ENCODE assay signal across 9 cellular contexts in genomic region chr17:78144736-78145641, GRCh38. TPM values are rescaled to one million over a fixed set of nuclear protein-coding genes. Genes with fewer than 3 reads are reported as not detected.
DNase-seq lines count a peak whose midpoint lies in the region; ATAC-seq, FAIRE-seq and TF ChIP-seq lines count a peak whose summit lies in the region.
"Had no signal": no experiment of that assay in that cellular context is flagged by ENCODE, and none has a peak within 500 bp of the region (broad histone marks: within the 10 kb centered on the region; RNA-seq: fewer than 3 reads in every experiment).

No MANE protein-coding gene starts in this region.

- H3K36me3 ChIP-seq in NT2/D1 (ENCODE audit: insufficient read depth, insufficient read length, low read length) (no peaks in the 10 kb centered on the region), small intestine (ENCODE audit: control insufficient read depth in 2 of 2, insufficient read depth in 2 of 2, low read length in 2 of 2) (peaks cover 0 to 2% of the 10 kb centered on the region in 2 donors)

- peak overlapping the region; percentile 32 to 73 for H3K27ac ChIP-seq in small intestine (ENCODE audit: low read depth in 1 of 2, low read length in 1 of 2)

- TF ChIP-seq CTCF in fibroblast of villous mesenchyme (IDR thresholded peaks at IDR 0.05; ENCODE audit: insufficient read depth, low read depth, low read length): no peak

- no peak for ATAC-seq in GM18858 (IDR thresholded peaks at IDR 0.05; ENCODE audit: unreplicated experiment)
- ATAC-seq: activated CD4-positive, CD25-positive, alpha-beta regulatory T cell treated with anti-CD3 and anti-CD28 coated beads, Interleukin-2, amount 50 U/mL, for 24 hours had no signal

- H3K27me3 ChIP-seq in NT2/D1 (ENCODE audit: insufficient read depth, insufficient read length) (peaks cover 2% of the 10 kb centered on the region), small intestine (ENCODE audit: control insufficient read depth in 2 of 2, insufficient read depth in 2 of 2, low read length in 2 of 2) (no peaks in the 10 kb centered on the region)

- no peaks in the 10 kb centered on the region for H3K9me3 ChIP-seq in NT2/D1 (ENCODE audit: insufficient read depth, low read length)
- H3K9me3 ChIP-seq in small intestine (ENCODE audit: control insufficient read depth, low read depth): no peaks in the 10 kb centered on the region

- H3K4me3 ChIP-seq in NT2/D1 (ENCODE audit: insufficient read length, low read depth): no peak overlapping the region
- no peak overlapping the region for H3K4me3 ChIP-seq in fibroblast of villous mesenchyme (ENCODE audit: low read depth, low read length)
- H3K4me3 ChIP-seq in small intestine (ENCODE audit: low read depth in 1 of 2, low read length in 2 of 2): no peak overlapping the region

- H3K9ac ChIP-seq in NT2/D1 (ENCODE audit: insufficient read length, low read depth): peak overlapping the region; percentile 46

- FAIRE-seq in small intestine (lab: Jason Lieb, UNC): no peak

- H3K4me1 ChIP-seq in NT2/D1 (ENCODE audit: insufficient read depth, insufficient read length) (peaks cover 24% of the 10 kb centered on the region), small intestine (ENCODE audit: control insufficient read depth in 2 of 2, insufficient read depth in 1 of 2, low read depth in 1 of 2, low read length in 1 of 2) (peaks cover 3 to 12% of the 10 kb centered on the region in 2 donors)

- DNase-seq in NT2/D1 (ENCODE audit: low read depth, low spot score) (no peak), fibroblast of villous mesenchyme (ENCODE audit: low read depth) (peak; percentile 52), small intestine (no peak), HuH-7 (ENCODE audit: low spot score) (no peak)
- no peak for DNase-seq in stimulated activated naive CD4-positive, alpha-beta T cell (lab: John Stamatoyannopoulos, UW)

- WGBS in small intestine, 3 donors: 28 to 46% (median 34%) methylated on average over 18 of the region's 18 CpGs

RNA-seq across cellular contexts. Expression of gene C17orf99, which starts 1.2 kb away (rescaled TPM):
- not detected in 2 replicates for total RNA-seq in fibroblast of villous mesenchyme
- polyA plus RNA-seq in small intestine: under 1 TPM in 1 of 3 donors, not detected in 2; 0.19 TPM
- total RNA-seq: LHCN-M2, pulmonary artery endothelial cell had no signal

RNA-seq across cellular contexts. Expression of gene TMC8, which starts 14.4 kb away (rescaled TPM):
- total RNA-seq in fibroblast of villous mesenchyme: not detected in 2 replicates
- 1 to 10 TPM; 1.3 to 5.7 (median 4.1) TPM for polyA plus RNA-seq in small intestine
- total RNA-seq: LHCN-M2 had no signal

RNA-seq across cellular contexts. Expression of gene TMC6, which starts 16.4 kb away (rescaled TPM):
- 4.2 and 5.2 TPM in 2 replicates for total RNA-seq in fibroblast of villous mesenchyme
- polyA plus RNA-seq in small intestine: 10 to 100 TPM; 29.7 to 51.1 (median 50.0) TPM

RNA-seq across cellular contexts. Expression of gene SYNGR2, which starts 23.4 kb away (rescaled TPM):
- total RNA-seq in fibroblast of villous mesenchyme: 10.6 and 16.0 TPM in 2 replicates
- 100 to 1,000 TPM in 1 of 3 donors, 10 to 100 TPM in 2; 46.5 to 187 (median 73.0) TPM for polyA plus RNA-seq in small intestine

RNA-seq across cellular contexts. Expression of gene TK1, which starts 41.9 kb away (rescaled TPM):
- 87.2 and 158 TPM in 2 replicates for total RNA-seq in fibroblast of villous mesenchyme
- polyA plus RNA-seq in small intestine: 10 to 100 TPM in 2 of 3 donors, 1 to 10 TPM in 1; 6.9 to 60.6 (median 11.6) TPM
